2 cellular contexts compared by ENCODE assay signal in genomic region chr21:37062592-37062933, GRCh38.
A peak's percentile ranks its signal among the peaks of the same experiment; 100 is the strongest.
TF ChIP-seq lines count a peak whose summit lies in the region.

No MANE protein-coding gene starts in this region.

TF ChIP-seq in IMR-90, 13 proteins besides CTCF, POLR2A, EP300 and RAD21:
- TF ChIP-seq FOS (IDR thresholded peaks at IDR 0.05; ENCODE audit: low read depth, low read length) (no peak), BHLHE40 (IDR thresholded peaks at IDR 0.05; ENCODE audit: low read depth, low read length) (no peak), NFE2L2 (IDR thresholded peaks at IDR 0.05; ENCODE audit: low read depth, low read length) (no peak), USF2 (IDR thresholded peaks at IDR 0.05; ENCODE audit: low read depth, low read length) (no peak), CEBPB (IDR thresholded peaks at IDR 0.05; ENCODE audit: low read depth, low read length) (no peak), MAFK (IDR thresholded peaks at IDR 0.05; ENCODE audit: low read depth, low read length) (no peak), RFX5 (IDR thresholded peaks at IDR 0.05; ENCODE audit: low read depth, low read length) (no peak), CHD1 (IDR thresholded peaks at IDR 0.05; ENCODE audit: low read depth, low read length) (no peak), ELK1 (IDR thresholded peaks at IDR 0.05; ENCODE audit: borderline replicate concordance, low read depth, low read length) (no peak), MXI1 (IDR thresholded peaks at IDR 0.05; ENCODE audit: borderline replicate concordance, low read depth, low read length) (no peak), SMC3 (IDR thresholded peaks at IDR 0.05; ENCODE audit: low read depth, low read length) (no peak), MAZ (IDR thresholded peaks at IDR 0.05; ENCODE audit: borderline replicate concordance, low read depth, low read length) (no peak), RCOR1 (IDR thresholded peaks at IDR 0.05; ENCODE audit: insufficient replicate concordance, low read length) (no peak)

TF ChIP-seq in K562, 482 proteins besides CTCF, POLR2A, EP300 and RAD21:
- no peak for TF ChIP-seq ZNF584 (CRISPR knock-in tag; IDR thresholded peaks at IDR 0.05; ENCODE audit: low read depth)
- no peak for TF ChIP-seq CHD2 (IDR thresholded peaks at IDR 0.05; ENCODE audit: low read depth, low read length)
- no peak for TF ChIP-seq MECOM (CRISPR knock-in tag; IDR thresholded peaks at IDR 0.05)
- TF ChIP-seq KLF6 (CRISPR knock-in tag; IDR thresholded peaks at IDR 0.05; ENCODE audit: borderline replicate concordance), result no peak
- no peak for TF ChIP-seq ZNF717 (CRISPR knock-in tag; IDR thresholded peaks at IDR 0.05)
- no peak for TF ChIP-seq HMGXB4 (CRISPR knock-in tag; IDR thresholded peaks at IDR 0.05)
- TF ChIP-seq ZBTB33 (CRISPR knock-in tag; IDR thresholded peaks at IDR 0.05), result peak; percentile 30; the same call in 1 of the 2 replicates
- no peak for TF ChIP-seq U2AF1 (optimal IDR thresholded peaks at IDR 0.05; ENCODE audit: low read depth, low read length)
- TF ChIP-seq MCM7 (IDR thresholded peaks at IDR 0.05), result no peak
